ENCODE assay signal across 18 cellular contexts in genomic region chr16:82504811-82505210, GRCh38.
DNase-seq lines count a peak whose midpoint lies in the region; ATAC-seq, FAIRE-seq and TF ChIP-seq lines count a peak whose summit lies in the region.
"Had no signal": no experiment of that assay in that cellular context is flagged by ENCODE, and none has a peak within 500 bp of the region (broad histone marks: within the 10 kb centered on the region; RNA-seq: fewer than 3 reads in every experiment).

No MANE protein-coding gene starts in this region.

- no peak overlapping the region for H3K4me3 ChIP-seq in right lobe of liver
- no peak overlapping the region for H3K4me3 ChIP-seq in HepG2 (replicated peaks in 1 of 3; ENCODE audit: insufficient read depth in 1 of 3, low read depth in 2 of 3, low read length in 3 of 3)
- no peak overlapping the region for H3K4me3 ChIP-seq in coronary artery
- no peak overlapping the region for H3K4me3 ChIP-seq in left lung
- H3K4me3 ChIP-seq: BLaER1 treated with 17β-estradiol and CSF1 and Interleukin-3, amounts not matched to agents 10 nM and 100 nM; GM23248; HAP-1 had no signal

- 17% methylated on average over 7 of the region's 7 CpGs for WGBS in right lobe of liver (ENCODE audit: insufficient coverage, low coverage, low lambda C conversion rate, missing lambda C conversion rate)
- 20% methylated on average over 7 of the region's 7 CpGs for WGBS in HepG2 (ENCODE audit: low lambda C conversion rate)

- no TSS peak for BruUV-seq in HepG2 (replicated peaks; lab: Mats Ljungman, UMichigan)

- peak in 3 of 4 donors; percentile 19 to 48 (median 23) for ATAC-seq in right lobe of liver
- no peak for ATAC-seq in HepG2
- ATAC-seq in left lung, result peak; percentile 23
- ATAC-seq in stimulated activated effector memory CD8-positive, alpha-beta T cell treated with anti-CD3 and anti-CD28 coated beads, Interleukin-12 subunit alpha, Interleukin-12 subunit beta, amount 100 ng/mL, for 72 hours, result no peak

- TF ChIP-seq CTCF in right lobe of liver (IDR thresholded peaks at IDR 0.05) (no peak), HepG2 (CRISPR knock-in tag; IDR thresholded peaks at IDR 0.05) (no peak), coronary artery (IDR thresholded peaks at IDR 0.05) (no peak), left lung (IDR thresholded peaks at IDR 0.05) (no peak)

- H3K79me2 ChIP-seq in HepG2 (ENCODE audit: insufficient read depth, low read length), result no peaks in the 10 kb centered on the region

- H3K9me3 ChIP-seq in right lobe of liver (no peaks in the 10 kb centered on the region), HepG2 (ENCODE audit: low read length) (peaks cover 5% of the 10 kb centered on the region; the same call in 1 of the 2 replicates), left lung (peaks cover 0 to 12% of the 10 kb centered on the region in 2 donors)

- H3K27ac Mint-ChIP-seq in stimulated activated effector memory CD8-positive, alpha-beta T cell treated with anti-CD3 and anti-CD28 coated beads, Interleukin-12 subunit alpha, Interleukin-12 subunit beta, amount 100 ng/mL, for 72 hours, result no peak overlapping the region
- H3K27ac Mint-ChIP-seq: CD4-positive, CD25-positive, alpha-beta regulatory T cell had no signal

- intact Hi-C loops in right lobe of liver (cut with DNase I), result no loop called here
- intact Hi-C loops in HepG2 (cut with micrococcal nuclease; ENCODE audit: unreplicated experiment), result no loop called here
- intact Hi-C loops in left lung (cut with DNase I), result no loop called here

- H3K36me3 ChIP-seq in right lobe of liver (no peaks in the 10 kb centered on the region), HepG2 (replicated peaks in 1 of 2; ENCODE audit: control insufficient read depth in 1 of 2, insufficient read depth in 2 of 2, low read length in 2 of 2) (no peaks in the 10 kb centered on the region), left lung (no peaks in the 10 kb centered on the region)
- H3K36me3 ChIP-seq: BLaER1 treated with 17β-estradiol and CSF1 and Interleukin-3, amounts not matched to agents 10 nM and 100 nM; HAP-1 had no signal

- H3K9me3 Mint-ChIP-seq in stimulated activated effector memory CD8-positive, alpha-beta T cell treated with anti-CD3 and anti-CD28 coated beads, Interleukin-12 subunit alpha, Interleukin-12 subunit beta, amount 100 ng/mL, for 72 hours, result no peaks in the 10 kb centered on the region

- no peak for TF ChIP-seq RAD21 in HepG2 (CRISPR knock-in tag; IDR thresholded peaks at IDR 0.05)

- no peaks in the 10 kb centered on the region for H3K36me3 Mint-ChIP-seq in stimulated activated effector memory CD8-positive, alpha-beta T cell treated with anti-CD3 and anti-CD28 coated beads, Interleukin-12 subunit alpha, Interleukin-12 subunit beta, amount 100 ng/mL, for 72 hours
- H3K36me3 Mint-ChIP-seq: CD4-positive, CD25-positive, alpha-beta regulatory T cell had no signal

- POLR2A ChIA-PET in HepG2 (lab: Yijun Ruan, JAX), result no interaction called here

- no peaks in the 10 kb centered on the region for H3K4me1 ChIP-seq in right lobe of liver
- H3K4me1 ChIP-seq in HepG2 (ENCODE audit: insufficient read depth, low read length), result no peaks in the 10 kb centered on the region
- H3K4me1 ChIP-seq in left lung, result no peaks in the 10 kb centered on the region
- H3K4me1 ChIP-seq: HAP-1 had no signal

- CTCF ChIA-PET in HepG2 (lab: Yijun Ruan, JAX; ENCODE audit: low intra/inter-chr PET ratio, low total read pairs), result no interaction called here

- H3K27me3 ChIP-seq in right lobe of liver (no peaks in the 10 kb centered on the region), HepG2 (ENCODE audit: control insufficient read depth in 1 of 2, insufficient read depth in 2 of 2, low read length in 2 of 2) (no peaks in the 10 kb centered on the region; a peak in 1 of 5 replicates), left lung (no peaks in the 10 kb centered on the region)
- H3K27me3 ChIP-seq: BLaER1 treated with 17β-estradiol and CSF1 and Interleukin-3, amounts not matched to agents 10 nM and 100 nM had no signal

- no peak overlapping the region for H3K27ac ChIP-seq in right lobe of liver
- no peak overlapping the region for H3K27ac ChIP-seq in HepG2 (ENCODE audit: extremely low read length, insufficient read depth, low read length)
- no peak overlapping the region for H3K27ac ChIP-seq in coronary artery
- no peak overlapping the region for H3K27ac ChIP-seq in left lung
- H3K27ac ChIP-seq: BLaER1 treated with 17β-estradiol and CSF1 and Interleukin-3, amounts not matched to agents 10 nM and 100 nM; GM23248 had no signal

- no peak overlapping the region for H3K4me3 Mint-ChIP-seq in stimulated activated effector memory CD8-positive, alpha-beta T cell treated with anti-CD3 and anti-CD28 coated beads, Interleukin-12 subunit alpha, Interleukin-12 subunit beta, amount 100 ng/mL, for 72 hours
- H3K4me3 Mint-ChIP-seq: CD4-positive, CD25-positive, alpha-beta regulatory T cell had no signal

- no peak overlapping the region for H2AFZ ChIP-seq in HepG2 (ENCODE audit: low read length)
- H2AFZ ChIP-seq: GM23248 had no signal

- DNase-seq in right lobe of liver, result no peak
- DNase-seq in HepG2 (ENCODE audit: low spot score), result no peak
- peak; percentile 24 for DNase-seq in coronary artery (ENCODE audit: low spot score)
- no peak for DNase-seq in left lung
- DNase-seq in stimulated activated effector memory CD8-positive, alpha-beta T cell treated with anti-CD3 and anti-CD28 coated beads, Interleukin-12 subunit alpha, Interleukin-12 subunit beta, amount 100 ng/mL, for 72 hours (ENCODE audit: low spot score in 2 of 2), result no peak
- no peak for DNase-seq in H4 (ENCODE audit: low spot score)
- no peak for DNase-seq in HPDE6-E6E7 (ENCODE audit: extremely low spot score)
- DNase-seq: ACHN; CD4-positive, CD25-positive, alpha-beta regulatory T cell; DMS153; DMS79 treated with DMSO at 0.1 percent for 48 hours; EL; GM23248 had no signal

- no peaks in the 10 kb centered on the region for H4K20me1 ChIP-seq in HepG2 (ENCODE audit: insufficient read depth, low read length)
- H4K20me1 ChIP-seq: BLaER1 treated with 17β-estradiol and CSF1 and Interleukin-3, amounts not matched to agents 10 nM and 100 nM had no signal

- no peak for FAIRE-seq in HepG2 (lab: Jason Lieb, UNC)
- FAIRE-seq: G401.6, GM12891, HTR-8/SVneo had no signal

- no peaks in the 10 kb centered on the region for H3K4me1 Mint-ChIP-seq in stimulated activated effector memory CD8-positive, alpha-beta T cell treated with anti-CD3 and anti-CD28 coated beads, Interleukin-12 subunit alpha, Interleukin-12 subunit beta, amount 100 ng/mL, for 72 hours
- H3K4me1 Mint-ChIP-seq: CD4-positive, CD25-positive, alpha-beta regulatory T cell had no signal

- in situ Hi-C loops in HepG2 (cut with HindIII; ENCODE audit: extremely low pct_ligation_motif_present, low pct_unique_long_range_greater_than_20kb), result no loop called here

- no peak for TF ChIP-seq EP300 in HepG2 (IDR thresholded peaks at IDR 0.05; ENCODE audit: low read depth in 2 of 2, low read length in 2 of 2)
- no peak for TF ChIP-seq EP300 in HepG2 (CRISPR knock-in tag; IDR thresholded peaks at IDR 0.05; ENCODE audit: borderline replicate concordance)

- no peak overlapping the region for H3K4me2 ChIP-seq in HepG2 (ENCODE audit: low read depth, low read length)
- H3K4me2 ChIP-seq: BLaER1 treated with 17β-estradiol and CSF1 and Interleukin-3, amounts not matched to agents 10 nM and 100 nM had no signal

- TF ChIP-seq POLR2A in right lobe of liver (IDR thresholded peaks at IDR 0.05) (no peak), HepG2 (IDR thresholded peaks at IDR 0.05; ENCODE audit: insufficient read depth in 1 of 2, low read depth in 2 of 2, low read length in 2 of 2) (no peak)

- no peak overlapping the region for H3K9ac ChIP-seq in HepG2 (ENCODE audit: insufficient read depth, low read depth, low read length)
- H3K9ac ChIP-seq: BLaER1 treated with 17β-estradiol and CSF1 and Interleukin-3, amounts not matched to agents 10 nM and 100 nM; GM23248 had no signal

TF ChIP-seq in HepG2, 621 proteins besides CTCF, POLR2A, EP300 and RAD21 (continues in another document):
- TF ChIP-seq GFI1 (CRISPR knock-in tag; IDR thresholded peaks at IDR 0.05; ENCODE audit: borderline replicate concordance) (no peak), ZNF781 (CRISPR knock-in tag; IDR thresholded peaks at IDR 0.05; ENCODE audit: borderline replicate concordance, not compliant biosample characterization) (no peak), ZNF687 (CRISPR knock-in tag; IDR thresholded peaks at IDR 0.05) (no peak), KDM5B (CRISPR knock-in tag; IDR thresholded peaks at IDR 0.05; ENCODE audit: borderline replicate concordance) (no peak), HNRNPUL1 (IDR thresholded peaks at IDR 0.05; ENCODE audit: low read depth, low read length) (no peak), MTF2 (CRISPR knock-in tag; IDR thresholded peaks at IDR 0.05; ENCODE audit: borderline replicate concordance) (no peak)

Comparison
In these comparisons a context has a peak if more than half of its experiments do, and no peak if none do; other contexts are left out.
1. ATAC-seq: peak in right lobe of liver (3 of 4) and left lung (single experiment); none in HepG2 (single experiment) and stimulated activated effector memory CD8-positive, alpha-beta T cell treated with anti-CD3 and anti-CD28 coated beads, Interleukin-12 subunit alpha, Interleukin-12 subunit beta, amount 100 ng/mL, for 72 hours (single experiment).